Comparison of ENCODE assay signal across 13 cellular contexts in the genomic region with DNA sequence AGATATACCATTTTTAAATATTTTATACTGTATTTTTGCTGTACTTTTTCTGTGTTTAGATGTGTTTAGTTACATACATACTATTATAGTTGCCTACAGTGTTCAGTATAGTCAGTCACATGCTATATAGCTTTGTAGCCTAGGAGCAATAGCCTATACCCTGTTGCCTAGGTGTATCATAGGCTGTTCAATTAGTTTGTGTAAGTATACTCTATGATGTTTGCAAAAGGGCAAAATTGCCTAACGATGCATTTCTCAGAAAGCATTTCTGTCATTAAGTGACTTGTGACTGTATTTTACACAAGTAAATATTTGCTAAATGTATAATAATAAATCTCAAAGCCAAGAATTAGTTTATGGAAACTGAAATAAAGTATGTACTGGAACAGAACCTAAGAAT.
"Had no signal": no experiment of that assay in that cellular context is flagged by ENCODE, and none has a peak within 500 bp of the region (broad histone marks: within the 10 kb centered on the region; RNA-seq: fewer than 3 reads in every experiment).

No MANE protein-coding gene starts in this region.

- DNase-seq: effector memory CD8-positive, alpha-beta T cell; heart left ventricle; hippocampal formation; kidney glomerular epithelial cell; mammary epithelial cell; natural killer cell; ovary; sigmoid colon; stimulated activated CD4-positive, alpha-beta T cell treated with anti-CD3 and anti-CD28 coated beads, Interleukin-2, amount 100 ng/mL, for 24 hours; stimulated activated CD4-positive, alpha-beta T cell treated with anti-CD3 and anti-CD28 coated beads, Interleukin-4, amount 100 ng/mL, for 4 hours; stimulated activated naive B cell treated with anti-CD40 and anti-IgM and Interleukin-4, amounts not matched to agents 10 μg/mL and 1 μg/mL and 100 μg/mL, for 72 hours; stomach; trophoblast cell had no signal

- ATAC-seq: effector memory CD8-positive, alpha-beta T cell; natural killer cell; stimulated activated naive B cell treated with anti-CD40 and anti-IgM and Interleukin-4, amounts not matched to agents 10 μg/mL and 1 μg/mL and 100 μg/mL, for 72 hours had no signal
